ENCODE assay signal across 11 cellular contexts in genomic region chr16:89300976-89301360, GRCh38.
DNase-seq lines count a peak whose midpoint lies in the region; ATAC-seq, FAIRE-seq and TF ChIP-seq lines count a peak whose summit lies in the region.
"Had no signal": no experiment of that assay in that cellular context is flagged by ENCODE, and none has a peak within 500 bp of the region (broad histone marks: within the 10 kb centered on the region; RNA-seq: fewer than 3 reads in every experiment).

No MANE protein-coding gene starts in this region.

- H3K9me3 Mint-ChIP-seq in activated naive CD8-positive, alpha-beta T cell treated with anti-CD3 and anti-CD28 coated beads, Interleukin-2, amount 50 U/mL, for 24 hours, result no peaks in the 10 kb centered on the region
- no peaks in the 10 kb centered on the region for H3K9me3 Mint-ChIP-seq in activated naive CD8-positive, alpha-beta T cell treated with anti-CD3 and anti-CD28 coated beads for 36 hours

- no peak for DNase-seq in activated naive CD8-positive, alpha-beta T cell treated with anti-CD3 and anti-CD28 coated beads, Interleukin-2, amount 50 U/mL, for 24 hours
- no peak for DNase-seq in activated naive CD8-positive, alpha-beta T cell treated with anti-CD3 and anti-CD28 coated beads for 36 hours
- DNase-seq in endothelial cell of umbilical vein (ENCODE audit: low read depth, low spot score) (no peak), upper lobe of left lung (no peak), NCI-H187 (lab: John Stamatoyannopoulos, UW) (no peak), thyroid gland (no peak)
- DNase-seq: activated CD8-positive, alpha-beta memory T cell treated with anti-CD3 and anti-CD28 coated beads, Interleukin-2, amount 50 U/mL, for 48 hours; NCI-H2171 treated with DMSO at 0.1 percent for 48 hours; stimulated activated CD4-positive, alpha-beta T cell treated with anti-CD3 and anti-CD28 coated beads, Interleukin-2, amount 100 ng/mL, for 48 hours had no signal

- no TSS peak for BruUV-seq in endothelial cell of umbilical vein (replicated peaks; lab: Mats Ljungman, UMichigan)

- peaks cover 3 to 27% of the 10 kb centered on the region in 2 experiments for H3K36me3 ChIP-seq in endothelial cell of umbilical vein (ENCODE audit: control insufficient read depth in 2 of 2, extremely low read depth in 1 of 2, insufficient read depth in 2 of 2, low read length in 2 of 2)
- peaks cover 53% of the 10 kb centered on the region for H3K36me3 ChIP-seq in neutrophil
- peaks cover 3 to 44% (median 23%) of the 10 kb centered on the region in 4 donors for H3K36me3 ChIP-seq in upper lobe of left lung
- peaks cover 0 to 23% of the 10 kb centered on the region in 2 donors for H3K36me3 ChIP-seq in thyroid gland

- no peak overlapping the region for H2AFZ ChIP-seq in endothelial cell of umbilical vein (ENCODE audit: low read depth, low read length)

- peak overlapping the region; percentile 3 for H3K27ac ChIP-seq in endothelial cell of umbilical vein (ENCODE audit: insufficient read depth, low read depth, low read length)
- peak overlapping the region; percentile 23 for H3K27ac ChIP-seq in neutrophil
- H3K27ac ChIP-seq in upper lobe of left lung, result peak overlapping the region; percentile 48 to 73 (median 70)
- peak overlapping the region in 1 of 3 donors; percentile 58 for H3K27ac ChIP-seq in thyroid gland

- no peak for FAIRE-seq in endothelial cell of umbilical vein (lab: Jason Lieb, UNC)

- H3K9me1 ChIP-seq in endothelial cell of umbilical vein (replicated peaks; ENCODE audit: control insufficient read depth, extremely low read depth, insufficient read depth, low read length), result no peaks in the 10 kb centered on the region

- H3K9me3 ChIP-seq in endothelial cell of umbilical vein (replicated peaks; ENCODE audit: control insufficient read depth, insufficient read depth, low read length) (no peaks in the 10 kb centered on the region), neutrophil (no peaks in the 10 kb centered on the region), upper lobe of left lung (no peaks in the 10 kb centered on the region), thyroid gland (no peaks in the 10 kb centered on the region)

- no peaks in the 10 kb centered on the region for H4K20me1 ChIP-seq in endothelial cell of umbilical vein (replicated peaks; ENCODE audit: control insufficient read depth, extremely low read depth, insufficient read depth, low read length)

- TF ChIP-seq CTCF in endothelial cell of umbilical vein (IDR thresholded peaks at IDR 0.05; ENCODE audit: extremely low read depth in 1 of 2, insufficient read depth in 1 of 2, low read depth in 1 of 2, low read length in 2 of 2) (no peak), neutrophil (IDR thresholded peaks at IDR 0.05) (no peak), upper lobe of left lung (IDR thresholded peaks at IDR 0.05) (no peak), thyroid gland (IDR thresholded peaks at IDR 0.05) (no peak)

- 77 to 79% methylated on average over 9 of the region's 9 CpGs for WGBS in upper lobe of left lung, 2 donors
- 91 to 93% methylated on average over 9 of the region's 9 CpGs for WGBS in thyroid gland, 2 donors

- H3K4me1 Mint-ChIP-seq in activated naive CD8-positive, alpha-beta T cell treated with anti-CD3 and anti-CD28 coated beads, Interleukin-2, amount 50 U/mL, for 24 hours, result peaks cover 40% of the 10 kb centered on the region
- peaks cover 35% of the 10 kb centered on the region for H3K4me1 Mint-ChIP-seq in activated naive CD8-positive, alpha-beta T cell treated with anti-CD3 and anti-CD28 coated beads for 36 hours

- TF ChIP-seq POLR2A in endothelial cell of umbilical vein (IDR thresholded peaks at IDR 0.05; ENCODE audit: low read depth, low read length) (no peak), upper lobe of left lung (IDR thresholded peaks at IDR 0.05) (no peak), thyroid gland (IDR thresholded peaks at IDR 0.05) (no peak)

- peaks cover 24% of the 10 kb centered on the region for H3K36me3 Mint-ChIP-seq in activated naive CD8-positive, alpha-beta T cell treated with anti-CD3 and anti-CD28 coated beads, Interleukin-2, amount 50 U/mL, for 24 hours (ENCODE audit: low read depth)
- peaks cover 27% of the 10 kb centered on the region for H3K36me3 Mint-ChIP-seq in activated naive CD8-positive, alpha-beta T cell treated with anti-CD3 and anti-CD28 coated beads for 36 hours

- intact Hi-C loops in endothelial cell of umbilical vein (cut with micrococcal nuclease), result loop anchor here (1.0 kb wide), 1 partner anchor 15 kb away; no protein-coding TSS in a partner anchor
- intact Hi-C loops in thyroid gland (cut with DNase I), result no loop called here

- POLR2A ChIA-PET in endothelial cell of umbilical vein (lab: Charles Lee), result no interaction called here

- dilution Hi-C loops in endothelial cell of umbilical vein (cut with MboI; ENCODE audit: extremely low pct_ligation_motif_present, low sequenced_read_pairs), result no loop called here

- CTCF ChIA-PET in endothelial cell of umbilical vein (lab: Charles Lee), result interaction anchor here (1.0 kb wide), 1 partner anchor 208 kb away, joined by 3 read pairs; no protein-coding TSS in a partner anchor

- H3K4me3 ChIP-seq in endothelial cell of umbilical vein (replicated peaks in 1 of 3; ENCODE audit: insufficient read depth in 1 of 3, low read depth in 1 of 3, low read length in 3 of 3), result no peak overlapping the region
- no peak overlapping the region for H3K4me3 ChIP-seq in neutrophil (ENCODE audit: low read depth in 1 of 2, low read length in 1 of 2)
- H3K4me3 ChIP-seq in upper lobe of left lung, result no peak overlapping the region
- H3K4me3 ChIP-seq in thyroid gland (replicated peaks in 1 of 3), result no peak overlapping the region

- H3K9ac ChIP-seq in endothelial cell of umbilical vein (replicated peaks; ENCODE audit: extremely low read depth, insufficient read depth, low read length), result no peak overlapping the region

- ATAC-seq in activated naive CD8-positive, alpha-beta T cell treated with anti-CD3 and anti-CD28 coated beads, Interleukin-2, amount 50 U/mL, for 24 hours, result no peak
- no peak for ATAC-seq in upper lobe of left lung (ENCODE audit: low FRiP score in 2 of 2)
- ATAC-seq in activated CD4-positive, CD25-positive, alpha-beta regulatory T cell treated with anti-CD3 and anti-CD28 coated beads, Interleukin-2, amount 50 U/mL, for 24 hours, result no peak

- H3K27ac Mint-ChIP-seq in activated naive CD8-positive, alpha-beta T cell treated with anti-CD3 and anti-CD28 coated beads, Interleukin-2, amount 50 U/mL, for 24 hours, result peak overlapping the region; percentile 39
- H3K27ac Mint-ChIP-seq in activated naive CD8-positive, alpha-beta T cell treated with anti-CD3 and anti-CD28 coated beads for 36 hours, result no peak overlapping the region

- H3K27me3 Mint-ChIP-seq in activated naive CD8-positive, alpha-beta T cell treated with anti-CD3 and anti-CD28 coated beads, Interleukin-2, amount 50 U/mL, for 24 hours, result no peaks in the 10 kb centered on the region
- H3K27me3 Mint-ChIP-seq in activated naive CD8-positive, alpha-beta T cell treated with anti-CD3 and anti-CD28 coated beads for 36 hours, result no peaks in the 10 kb centered on the region

- TF ChIP-seq EP300 in upper lobe of left lung (IDR thresholded peaks at IDR 0.05), result no peak

- H3K27me3 ChIP-seq in endothelial cell of umbilical vein (ENCODE audit: control insufficient read depth in 2 of 2, insufficient read depth in 2 of 2, low read length in 2 of 2) (no peaks in the 10 kb centered on the region), neutrophil (no peaks in the 10 kb centered on the region), upper lobe of left lung (no peaks in the 10 kb centered on the region), thyroid gland (no peaks in the 10 kb centered on the region)

- H3K79me2 ChIP-seq in endothelial cell of umbilical vein (ENCODE audit: control insufficient read depth, insufficient read depth, low read length), result peaks cover 72% of the 10 kb centered on the region

- H3K4me1 ChIP-seq in endothelial cell of umbilical vein (ENCODE audit: control insufficient read depth, extremely low read depth, insufficient read depth, low read length) (peaks cover 26% of the 10 kb centered on the region), neutrophil (ENCODE audit: control insufficient read depth in 1 of 2, insufficient read depth in 1 of 2, low read depth in 1 of 2, low read length in 1 of 2) (peaks cover 39 to 51% of the 10 kb centered on the region in 2 experiments), upper lobe of left lung (peaks cover 9 to 61% (median 27%) of the 10 kb centered on the region in 4 donors), thyroid gland (peaks cover 0 to 3% of the 10 kb centered on the region in 2 donors)

- no peak overlapping the region for H3K4me2 ChIP-seq in endothelial cell of umbilical vein (ENCODE audit: insufficient read depth, low read length)

- H3K4me3 Mint-ChIP-seq in activated naive CD8-positive, alpha-beta T cell treated with anti-CD3 and anti-CD28 coated beads, Interleukin-2, amount 50 U/mL, for 24 hours, result no peak overlapping the region
- H3K4me3 Mint-ChIP-seq in activated naive CD8-positive, alpha-beta T cell treated with anti-CD3 and anti-CD28 coated beads for 36 hours, result no peak overlapping the region

TF ChIP-seq in endothelial cell of umbilical vein, 7 proteins besides CTCF, POLR2A, EP300 and RAD21:
- TF ChIP-seq GATA2 (IDR thresholded peaks at IDR 0.05; ENCODE audit: insufficient read depth, insufficient read length, low read depth, low read length) (no peak), EZH2 (IDR thresholded peaks at IDR 0.05; ENCODE audit: borderline replicate concordance, low read depth, low read length, severe bottlenecking) (no peak), POLR2AphosphoS5 (IDR thresholded peaks at IDR 0.05; ENCODE audit: insufficient read depth, low read depth, low read length) (no peak), MYC (IDR thresholded peaks at IDR 0.05; ENCODE audit: low read depth, low read length) (no peak), FOS (IDR thresholded peaks at IDR 0.05; ENCODE audit: borderline replicate concordance, insufficient read depth, low read length) (no peak), JUN (IDR thresholded peaks at IDR 0.05; ENCODE audit: borderline replicate concordance, insufficient read depth, insufficient read length, low read depth) (no peak)
- TF ChIP-seq, protein P1, sequence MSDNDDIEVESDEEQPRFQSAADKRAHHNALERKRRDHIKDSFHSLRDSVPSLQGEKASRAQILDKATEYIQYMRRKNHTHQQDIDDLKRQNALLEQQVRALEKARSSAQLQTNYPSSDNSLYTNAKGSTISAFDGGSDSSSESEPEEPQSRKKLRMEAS (IDR thresholded peaks at IDR 0.05; ENCODE audit: insufficient read depth, insufficient read length), result no peak
